In genomic region chr7:47330026-47330425, GRCh38 we compare ENCODE assay signal across 18 cellular contexts.
DNase-seq lines count a peak whose midpoint lies in the region; ATAC-seq and TF ChIP-seq lines count a peak whose summit lies in the region.
"Had no signal": no experiment of that assay in that cellular context is flagged by ENCODE, and none has a peak within 500 bp of the region (broad histone marks: within the 10 kb centered on the region; RNA-seq: fewer than 3 reads in every experiment).

No MANE protein-coding gene starts in this region.

- H3K9me3 ChIP-seq in NT2/D1 (ENCODE audit: insufficient read depth, low read length), result no peaks in the 10 kb centered on the region
- H3K9me3 ChIP-seq: left lung, pancreas, suprapubic skin had no signal

- TF ChIP-seq CTCF in coronary artery (IDR thresholded peaks at IDR 0.05) (no peak), mesothelial cell of epicardium (IDR thresholded peaks at IDR 0.05; ENCODE audit: unreplicated experiment) (no peak)

- H3K4me3 ChIP-seq in NT2/D1 (ENCODE audit: insufficient read length, low read depth) (no peak overlapping the region), coronary artery (no peak overlapping the region)
- H3K4me3 ChIP-seq: left lung, pancreas, suprapubic skin had no signal

- DNase-seq in NT2/D1 (ENCODE audit: low read depth, low spot score) (no peak), coronary artery (ENCODE audit: low spot score) (peak; percentile 50), mesothelial cell of epicardium (ENCODE audit: low spot score in 2 of 2, unreplicated experiment in 2 of 2) (no peak), GOT3 (lab: John Stamatoyannopoulos, UW) (no peak)
- no peak for DNase-seq in stimulated activated CD8-positive, alpha-beta memory T cell treated with anti-CD3 and anti-CD28 coated beads, Interleukin-4, amount 100 ng/mL, for 48 hours
- DNase-seq: activated CD4-positive, alpha-beta T cell treated with anti-CD3 and anti-CD28 coated beads, Interleukin-2, amount 10 ng/mL, durations not matched to agents 7 days and 5 days; activated naive CD8-positive, alpha-beta T cell treated with anti-CD3 and anti-CD28 coated beads, Interleukin-2, amount 50 U/mL, for 24 hours; DMS79 treated with DMSO at 0.1 percent for 48 hours; KBM-7; left lung; NCI-H2081; NCI-H524; pancreas; small intestine; stimulated activated CD4-positive, alpha-beta T cell treated with anti-CD3 and anti-CD28 coated beads, Interleukin-4, amount 100 ng/mL, for 24 hours had no signal

- peak overlapping the region in 1 of 2 donors; percentile 89 for H3K27ac ChIP-seq in coronary artery

- no peaks in the 10 kb centered on the region for H3K27me3 ChIP-seq in NT2/D1 (ENCODE audit: insufficient read depth, insufficient read length)
- H3K27me3 ChIP-seq: left lung, pancreas, suprapubic skin had no signal

- H3K36me3 ChIP-seq in NT2/D1 (ENCODE audit: insufficient read depth, insufficient read length, low read length), result peaks cover 39% of the 10 kb centered on the region
- H3K36me3 ChIP-seq: suprapubic skin had no signal

- H3K27me3 Mint-ChIP-seq in mesothelial cell of epicardium (ENCODE audit: low read depth), result no peaks in the 10 kb centered on the region
- H3K27me3 Mint-ChIP-seq in stimulated activated memory B cell treated with anti-CD40 and anti-IgM and Interleukin-4, amounts not matched to agents 10 μg/mL and 1 μg/mL and 100 μg/mL, for 72 hours, result no peaks in the 10 kb centered on the region
- H3K27me3 Mint-ChIP-seq: activated CD4-positive, alpha-beta T cell treated with anti-CD3 and anti-CD28 coated beads, Interleukin-2, amount 10 ng/mL, durations not matched to agents 7 days and 5 days had no signal

- H3K36me3 Mint-ChIP-seq in mesothelial cell of epicardium, result peaks cover 4% of the 10 kb centered on the region
- peaks cover 30% of the 10 kb centered on the region for H3K36me3 Mint-ChIP-seq in stimulated activated memory B cell treated with anti-CD40 and anti-IgM and Interleukin-4, amounts not matched to agents 10 μg/mL and 1 μg/mL and 100 μg/mL, for 72 hours

- no peak for ATAC-seq in stimulated activated memory B cell treated with anti-CD40 and anti-IgM and Interleukin-4, amounts not matched to agents 10 μg/mL and 1 μg/mL and 100 μg/mL, for 72 hours
- no peak for ATAC-seq in GM18867 (IDR thresholded peaks at IDR 0.05; ENCODE audit: unreplicated experiment)
- ATAC-seq: activated naive CD8-positive, alpha-beta T cell treated with anti-CD3 and anti-CD28 coated beads, Interleukin-2, amount 50 U/mL, for 24 hours; left lung; pancreas had no signal

- peak overlapping the region; percentile 98 for H3K27ac Mint-ChIP-seq in mesothelial cell of epicardium
- peak overlapping the region; percentile 11 for H3K27ac Mint-ChIP-seq in stimulated activated memory B cell treated with anti-CD40 and anti-IgM and Interleukin-4, amounts not matched to agents 10 μg/mL and 1 μg/mL and 100 μg/mL, for 72 hours
- H3K27ac Mint-ChIP-seq: activated CD4-positive, alpha-beta T cell treated with anti-CD3 and anti-CD28 coated beads, Interleukin-2, amount 10 ng/mL, durations not matched to agents 7 days and 5 days; activated naive CD8-positive, alpha-beta T cell treated with anti-CD3 and anti-CD28 coated beads, Interleukin-2, amount 50 U/mL, for 24 hours had no signal

- H3K4me3 Mint-ChIP-seq in mesothelial cell of epicardium, result no peak overlapping the region
- H3K4me3 Mint-ChIP-seq in stimulated activated memory B cell treated with anti-CD40 and anti-IgM and Interleukin-4, amounts not matched to agents 10 μg/mL and 1 μg/mL and 100 μg/mL, for 72 hours, result no peak overlapping the region
- H3K4me3 Mint-ChIP-seq: activated CD4-positive, alpha-beta T cell treated with anti-CD3 and anti-CD28 coated beads, Interleukin-2, amount 10 ng/mL, durations not matched to agents 7 days and 5 days; activated naive CD8-positive, alpha-beta T cell treated with anti-CD3 and anti-CD28 coated beads, Interleukin-2, amount 50 U/mL, for 24 hours had no signal

- peaks cover 56% of the 10 kb centered on the region for H3K4me1 Mint-ChIP-seq in mesothelial cell of epicardium
- H3K4me1 Mint-ChIP-seq in stimulated activated memory B cell treated with anti-CD40 and anti-IgM and Interleukin-4, amounts not matched to agents 10 μg/mL and 1 μg/mL and 100 μg/mL, for 72 hours, result peaks cover 9% of the 10 kb centered on the region
- H3K4me1 Mint-ChIP-seq: activated CD4-positive, alpha-beta T cell treated with anti-CD3 and anti-CD28 coated beads, Interleukin-2, amount 10 ng/mL, durations not matched to agents 7 days and 5 days; activated naive CD8-positive, alpha-beta T cell treated with anti-CD3 and anti-CD28 coated beads, Interleukin-2, amount 50 U/mL, for 24 hours had no signal

- peaks cover 45% of the 10 kb centered on the region for H3K4me1 ChIP-seq in NT2/D1 (ENCODE audit: insufficient read depth, insufficient read length)

- H3K9me3 Mint-ChIP-seq in mesothelial cell of epicardium, result no peaks in the 10 kb centered on the region
- H3K9me3 Mint-ChIP-seq in stimulated activated memory B cell treated with anti-CD40 and anti-IgM and Interleukin-4, amounts not matched to agents 10 μg/mL and 1 μg/mL and 100 μg/mL, for 72 hours, result no peaks in the 10 kb centered on the region
- H3K9me3 Mint-ChIP-seq: activated CD4-positive, alpha-beta T cell treated with anti-CD3 and anti-CD28 coated beads, Interleukin-2, amount 10 ng/mL, durations not matched to agents 7 days and 5 days; activated naive CD8-positive, alpha-beta T cell treated with anti-CD3 and anti-CD28 coated beads, Interleukin-2, amount 50 U/mL, for 24 hours had no signal

- H3K9ac ChIP-seq in NT2/D1 (ENCODE audit: insufficient read length, low read depth), result peak overlapping the region; percentile 23
